In the genomic region with DNA sequence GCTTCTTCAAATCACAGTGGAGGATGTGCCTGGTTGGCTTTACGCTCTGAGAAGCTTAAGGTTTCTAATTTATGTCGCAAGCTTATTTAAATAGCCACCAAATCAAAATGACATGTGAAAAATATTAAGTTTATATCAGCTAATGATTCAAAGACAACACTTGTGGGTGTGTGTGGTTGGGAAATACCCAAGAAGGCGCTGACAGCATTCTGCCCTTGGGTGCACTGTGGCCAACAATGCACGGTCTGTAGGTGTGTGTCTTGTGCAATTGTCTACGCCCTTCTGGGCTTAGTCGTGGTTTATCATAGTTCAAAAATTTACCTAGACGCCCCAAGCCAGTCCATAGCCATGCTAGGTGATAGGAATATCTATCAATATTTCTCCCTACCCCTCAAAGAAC, we compare ENCODE assay signal across 11 cellular contexts.
DNase-seq lines count a peak whose midpoint lies in the region; ATAC-seq, FAIRE-seq and TF ChIP-seq lines count a peak whose summit lies in the region.
"Had no signal": no experiment of that assay in that cellular context is flagged by ENCODE, and none has a peak within 500 bp of the region (broad histone marks: within the 10 kb centered on the region; RNA-seq: fewer than 3 reads in every experiment).

No MANE protein-coding gene starts in this region.

- no peaks in the 10 kb centered on the region for H3K79me2 ChIP-seq in smooth muscle cell (ENCODE audit: low read depth)

- no peaks in the 10 kb centered on the region for H3K9me3 ChIP-seq in smooth muscle cell (replicated peaks; ENCODE audit: low read depth)
- no peaks in the 10 kb centered on the region for H3K9me3 ChIP-seq in spleen
- H3K9me3 ChIP-seq in ascending aorta = no peaks in the 10 kb centered on the region
- H3K9me3 ChIP-seq: mucosa of descending colon had no signal

- no peak overlapping the region for H2AFZ ChIP-seq in smooth muscle cell (ENCODE audit: low read depth)

- H3K27me3 ChIP-seq in smooth muscle cell (ENCODE audit: low read depth) = no peaks in the 10 kb centered on the region
- H3K27me3 ChIP-seq in spleen (replicated peaks in 1 of 7) = no peaks in the 10 kb centered on the region
- H3K27me3 ChIP-seq in ascending aorta = no peaks in the 10 kb centered on the region

- CTCF ChIA-PET in activated CD4-positive, alpha-beta T cell treated with anti-CD3 and anti-CD28 coated beads for 36 hours (lab: Charles Lee) = no interaction called here
- CTCF ChIA-PET in activated CD4-positive, alpha-beta T cell treated with anti-CD3 and anti-CD28 coated beads, Interleukin-2, amount 10 ng/mL, durations not matched to agents 7 days and 5 days (lab: Charles Lee) = interaction anchor here (0.8 to 2.0 kb wide), 3 partner anchors 9 to 241 kb away, joined by 3 to 5 read pairs (median 3); no protein-coding TSS in a partner anchor

- no peak overlapping the region for H3K4me2 ChIP-seq in smooth muscle cell

- no peaks in the 10 kb centered on the region for H3K36me3 ChIP-seq in smooth muscle cell (ENCODE audit: low read depth)
- H3K36me3 ChIP-seq in spleen = peaks cover 0 to 5% (median 0%) of the 10 kb centered on the region in 6 donors
- no peaks in the 10 kb centered on the region for H3K36me3 ChIP-seq in ascending aorta

- 79% methylated on average over 7 of the region's 7 CpGs for WGBS in smooth muscle cell (ENCODE audit: low lambda C conversion rate)
- WGBS in spleen, 5 donors = 68 to 83% (median 71%) methylated on average over 7 of the region's 7 CpGs

- TF ChIP-seq CTCF in smooth muscle cell (IDR thresholded peaks at IDR 0.05; ENCODE audit: borderline replicate concordance, insufficient read depth, poor library complexity, severe bottlenecking) (no peak), spleen (IDR thresholded peaks at IDR 0.05 in 8 of 11, conservative IDR thresholded peaks at IDR 0.05 in 3 of 11) (no peak), ascending aorta (IDR thresholded peaks at IDR 0.05) (no peak)

- no peaks in the 10 kb centered on the region for H3K27me3 Mint-ChIP-seq in activated CD4-positive, alpha-beta T cell treated with anti-CD3 and anti-CD28 coated beads for 36 hours
- H3K27me3 Mint-ChIP-seq in activated CD4-positive, alpha-beta T cell treated with anti-CD3 and anti-CD28 coated beads, Interleukin-2, amount 10 ng/mL, durations not matched to agents 7 days and 5 days = no peaks in the 10 kb centered on the region

- H3K27ac Mint-ChIP-seq in activated CD4-positive, alpha-beta T cell treated with anti-CD3 and anti-CD28 coated beads for 36 hours = no peak overlapping the region
- no peak overlapping the region for H3K27ac Mint-ChIP-seq in activated CD4-positive, alpha-beta T cell treated with anti-CD3 and anti-CD28 coated beads, Interleukin-2, amount 10 ng/mL, durations not matched to agents 7 days and 5 days

- TF ChIP-seq POLR2A in spleen (IDR thresholded peaks at IDR 0.05) = no peak

- DNase-seq in activated CD4-positive, alpha-beta T cell treated with anti-CD3 and anti-CD28 coated beads for 36 hours = peak; percentile 25
- DNase-seq in activated CD4-positive, alpha-beta T cell treated with anti-CD3 and anti-CD28 coated beads, Interleukin-2, amount 10 ng/mL, durations not matched to agents 7 days and 5 days = no peak
- DNase-seq in RCC 7860 (ENCODE audit: low spot score) = peak; percentile 48
- no peak for DNase-seq in smooth muscle cell (lab: John Stamatoyannopoulos, UW; ENCODE audit: unreplicated experiment)
- DNase-seq in spleen = no peak
- no peak for DNase-seq in ascending aorta (ENCODE audit: low spot score in 2 of 2)
- no peak for DNase-seq in NCI-H1048 (lab: John Stamatoyannopoulos, UW)
- DNase-seq: mucosa of descending colon, NCI-H345 had no signal

- H3K36me3 Mint-ChIP-seq in activated CD4-positive, alpha-beta T cell treated with anti-CD3 and anti-CD28 coated beads for 36 hours (ENCODE audit: low read depth) = no peaks in the 10 kb centered on the region
- H3K36me3 Mint-ChIP-seq in activated CD4-positive, alpha-beta T cell treated with anti-CD3 and anti-CD28 coated beads, Interleukin-2, amount 10 ng/mL, durations not matched to agents 7 days and 5 days (ENCODE audit: low read depth) = no peaks in the 10 kb centered on the region

- H3K4me3 Mint-ChIP-seq in activated CD4-positive, alpha-beta T cell treated with anti-CD3 and anti-CD28 coated beads for 36 hours = no peak overlapping the region
- no peak overlapping the region for H3K4me3 Mint-ChIP-seq in activated CD4-positive, alpha-beta T cell treated with anti-CD3 and anti-CD28 coated beads, Interleukin-2, amount 10 ng/mL, durations not matched to agents 7 days and 5 days

- no peaks in the 10 kb centered on the region for H4K20me1 ChIP-seq in smooth muscle cell (ENCODE audit: low read depth)

- ATAC-seq in activated CD4-positive, alpha-beta T cell treated with anti-CD3 and anti-CD28 coated beads for 36 hours = peak; percentile 39
- peak; percentile 81 for ATAC-seq in HG02763 (IDR thresholded peaks at IDR 0.05; ENCODE audit: unreplicated experiment)
- ATAC-seq: mucosa of descending colon had no signal

- H3K27ac ChIP-seq in smooth muscle cell (ENCODE audit: low read depth) (peak overlapping the region; percentile 67), spleen (no peak overlapping the region), ascending aorta (no peak overlapping the region)

- H3K4me1 ChIP-seq in smooth muscle cell (ENCODE audit: low read depth) = peaks cover under 1% of the 10 kb centered on the region
- no peaks in the 10 kb centered on the region for H3K4me1 ChIP-seq in spleen
- H3K4me1 ChIP-seq in ascending aorta = no peaks in the 10 kb centered on the region

- H3K4me1 Mint-ChIP-seq in activated CD4-positive, alpha-beta T cell treated with anti-CD3 and anti-CD28 coated beads for 36 hours = peaks cover 2% of the 10 kb centered on the region
- H3K4me1 Mint-ChIP-seq in activated CD4-positive, alpha-beta T cell treated with anti-CD3 and anti-CD28 coated beads, Interleukin-2, amount 10 ng/mL, durations not matched to agents 7 days and 5 days = no peaks in the 10 kb centered on the region

- intact Hi-C loops in activated CD4-positive, alpha-beta T cell treated with anti-CD3 and anti-CD28 coated beads for 36 hours (cut with DNase I, micrococcal nuclease) = no loop called here
- intact Hi-C loops in spleen (cut with DNase I; ENCODE audit: low total_unique reads) = no loop called here
- intact Hi-C loops in ascending aorta (cut with DNase I) = no loop called here

- peak overlapping the region; percentile 34 for H3K9ac ChIP-seq in smooth muscle cell (ENCODE audit: low read depth)

- H3F3A ChIP-seq in smooth muscle cell (ENCODE audit: low read depth) = no peaks in the 10 kb centered on the region

- FAIRE-seq in RCC 7860 (lab: Jason Lieb, UNC) = peak; percentile 60
- FAIRE-seq: A204.1 had no signal

- POLR2A ChIA-PET in activated CD4-positive, alpha-beta T cell treated with anti-CD3 and anti-CD28 coated beads for 36 hours (lab: Charles Lee) = no interaction called here
- POLR2A ChIA-PET in activated CD4-positive, alpha-beta T cell treated with anti-CD3 and anti-CD28 coated beads, Interleukin-2, amount 10 ng/mL, durations not matched to agents 7 days and 5 days (lab: Charles Lee) = interaction anchor here (0.6 kb wide), 1 partner anchor 48 kb away, joined by 4 read pairs; no protein-coding TSS in a partner anchor

- H3K9me3 Mint-ChIP-seq in activated CD4-positive, alpha-beta T cell treated with anti-CD3 and anti-CD28 coated beads for 36 hours (ENCODE audit: low read depth) = no peaks in the 10 kb centered on the region
- no peaks in the 10 kb centered on the region for H3K9me3 Mint-ChIP-seq in activated CD4-positive, alpha-beta T cell treated with anti-CD3 and anti-CD28 coated beads, Interleukin-2, amount 10 ng/mL, durations not matched to agents 7 days and 5 days

- H3K4me3 ChIP-seq in smooth muscle cell = no peak overlapping the region
- no peak overlapping the region for H3K4me3 ChIP-seq in spleen
- no peak overlapping the region for H3K4me3 ChIP-seq in ascending aorta
- H3K4me3 ChIP-seq: mucosa of descending colon had no signal

Comparison
In these comparisons a context has a peak if more than half of its experiments do, and no peak if none do; other contexts are left out.
1. DNase-seq: peak in activated CD4-positive, alpha-beta T cell treated with anti-CD3 and anti-CD28 coated beads for 36 hours (single experiment) and RCC 7860 (single experiment); none in activated CD4-positive, alpha-beta T cell treated with anti-CD3 and anti-CD28 coated beads, Interleukin-2, amount 10 ng/mL, durations not matched to agents 7 days and 5 days (single experiment), smooth muscle cell (single experiment), spleen (single experiment), ascending aorta (0 of 2) and NCI-H1048 (single experiment).